Comparison of ENCODE assay signal across 16 cellular contexts in the genomic region with DNA sequence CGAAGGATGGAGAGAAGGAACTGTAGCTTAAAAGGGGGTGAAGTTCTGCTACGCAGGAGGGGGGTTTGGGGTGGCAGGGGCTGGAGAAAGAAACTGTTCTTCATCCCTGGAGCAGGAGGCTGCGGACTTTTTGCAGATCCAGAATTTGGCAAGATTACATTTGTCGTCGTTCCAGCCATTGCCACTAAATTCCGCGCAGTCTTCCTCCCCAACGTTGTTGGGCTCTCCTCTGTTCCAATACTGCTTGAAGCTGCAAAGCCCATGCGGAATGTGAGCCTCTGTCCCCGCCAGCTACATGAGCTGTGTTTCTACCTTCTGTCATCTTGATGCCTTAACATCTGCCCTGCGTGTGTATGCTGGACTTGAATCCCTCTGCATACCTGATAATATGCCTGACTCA. TPM values are rescaled to one million over a fixed set of nuclear protein-coding genes. Genes with fewer than 3 reads are reported as not detected.
A peak's percentile ranks its signal among the peaks of the same experiment; 100 is the strongest.
DNase-seq lines count a peak whose midpoint lies in the region; ATAC-seq and TF ChIP-seq lines count a peak whose summit lies in the region.
"Had no signal": no experiment of that assay in that cellular context is flagged by ENCODE, and none has a peak within 500 bp of the region (broad histone marks: within the 10 kb centered on the region; RNA-seq: fewer than 3 reads in every experiment).

No MANE protein-coding gene starts in this region.

- DNase-seq in activated B cell treated with CpG ODN at 0.5 μM for 24 hours (no peak), naive B cell (no peak), cardiac septum (ENCODE audit: low spot score) (no peak), DMS79 (lab: John Stamatoyannopoulos, UW) (no peak), SHP77 treated with DMSO at 0.1 percent for 48 hours (lab: John Stamatoyannopoulos, UW) (no peak), AML-193 (lab: John Stamatoyannopoulos, UW) (no peak)
- DNase-seq: EL, H9, MG63, NCI-H1105, NCI-H187, NCI-H748 treated with DMSO at 0.1 percent for 48 hours had no signal

- H3K4me1 Mint-ChIP-seq in activated B cell treated with CpG ODN at 0.5 μM for 24 hours (peaks cover 53% of the 10 kb centered on the region), naive B cell (peaks cover 51 to 65% (median 51%) of the 10 kb centered on the region in 3 donors)

- H3K4me3 Mint-ChIP-seq in activated B cell treated with CpG ODN at 0.5 μM for 24 hours (peak overlapping the region; percentile 53), naive B cell (peak overlapping the region in 1 of 8 donors; percentile 26)
- H3K4me3 Mint-ChIP-seq: H9 had no signal

- intact Hi-C loops in activated B cell treated with CpG ODN at 0.5 μM for 24 hours (cut with micrococcal nuclease): loop anchor here (1.0 to 2.0 kb wide), 6 partner anchors 8 to 62 kb away; no protein-coding TSS in a partner anchor
- intact Hi-C loops in cardiac septum (cut with DNase I): no loop called here

- no peaks in the 10 kb centered on the region for H3K9me3 Mint-ChIP-seq in activated B cell treated with CpG ODN at 0.5 μM for 24 hours
- peaks cover 0 to 5% (median 1%) of the 10 kb centered on the region in 7 donors for H3K9me3 Mint-ChIP-seq in naive B cell

- H3K27ac Mint-ChIP-seq in activated B cell treated with CpG ODN at 0.5 μM for 24 hours (peak overlapping the region; percentile 77), naive B cell (peak overlapping the region in 5 of 6 donors; percentile 32 to 75 (median 47))
- H3K27ac Mint-ChIP-seq: H9 had no signal

- H3K36me3 Mint-ChIP-seq in activated B cell treated with CpG ODN at 0.5 μM for 24 hours (ENCODE audit: low read depth) (no peaks in the 10 kb centered on the region), naive B cell (peaks cover 0 to 4% of the 10 kb centered on the region in 2 donors)

- no peak for TF ChIP-seq CTCF in activated B cell treated with CpG ODN at 0.5 μM for 24 hours (IDR thresholded peaks at IDR 0.05)

- peaks cover 8% of the 10 kb centered on the region for H3K27me3 Mint-ChIP-seq in activated B cell treated with CpG ODN at 0.5 μM for 24 hours
- peaks cover 14 to 23% (median 20%) of the 10 kb centered on the region in 3 donors for H3K27me3 Mint-ChIP-seq in naive B cell

- POLR2A ChIA-PET in activated B cell treated with CpG ODN at 0.5 μM for 24 hours (lab: Charles Lee): interaction anchor here (0.7 to 3.3 kb wide), 17 partner anchors 8 to 201 kb away, joined by 3 to 41 read pairs (median 6); a partner anchor contains a TSS

- ATAC-seq in GM18861 (IDR thresholded peaks at IDR 0.05; ENCODE audit: unreplicated experiment) (peak; percentile 14), activated B cell treated with CpG ODN at 0.5 μM for 24 hours (ENCODE audit: low read depth) (no peak), naive B cell (ENCODE audit: low read depth in 2 of 2) (no peak)

- CTCF ChIA-PET in activated B cell treated with CpG ODN at 0.5 μM for 24 hours (lab: Charles Lee): interaction anchor here (1.4 to 2.4 kb wide), 4 partner anchors 41 to 62 kb away, joined by 3 to 9 read pairs (median 6); a partner anchor contains a TSS

RNA-seq across cellular contexts. Expression of a gene that starts 4.3 kb away (rescaled TPM):
- 0.11 and 0.24 TPM in 2 replicates for total RNA-seq in activated B cell treated with CpG ODN at 0.5 μM for 24 hours
- polyA plus RNA-seq in naive B cell (ENCODE audit: low read depth in 6 of 6): not detected
- total RNA-seq in cardiac septum: 7.6 TPM
- total RNA-seq: H9, HT-29 had no signal
- polyA plus RNA-seq: AG04450, BJ had no signal

RNA-seq across cellular contexts. Expression of a gene that starts 11.1 kb away (rescaled TPM):
- 0.55 and 0.78 TPM in 2 replicates for total RNA-seq in activated B cell treated with CpG ODN at 0.5 μM for 24 hours
- 1 to 10 TPM; 1.4 to 3.2 (median 1.8) TPM for polyA plus RNA-seq in naive B cell (ENCODE audit: low read depth in 6 of 6)
- 0.92 TPM for total RNA-seq in cardiac septum
- total RNA-seq: H9, HT-29 had no signal
- polyA plus RNA-seq: AG04450, BJ had no signal

RNA-seq across cellular contexts. Expression of a gene that starts 20.1 kb away (rescaled TPM):
- total RNA-seq in activated B cell treated with CpG ODN at 0.5 μM for 24 hours (1.3 and 2.0 TPM in 2 replicates), cardiac septum (not detected)
- under 1 TPM in 3 of 6 donors, not detected in 3; 0.17 to 0.41 (median 0.21) TPM for polyA plus RNA-seq in naive B cell (ENCODE audit: low read depth in 6 of 6)
- total RNA-seq: H9, HT-29 had no signal
- polyA plus RNA-seq: AG04450, BJ had no signal

RNA-seq across cellular contexts. Expression of a gene that starts 41.1 kb away (rescaled TPM):
- 191 and 193 TPM in 2 replicates for total RNA-seq in activated B cell treated with CpG ODN at 0.5 μM for 24 hours
- polyA plus RNA-seq in naive B cell (ENCODE audit: low read depth in 6 of 6): 100 to 1,000 TPM; 613 to 938 (median 691) TPM
- total RNA-seq in cardiac septum: not detected
- total RNA-seq: H9, HT-29 had no signal
- polyA plus RNA-seq: AG04450, BJ had no signal
